8 cellular contexts compared by ENCODE assay signal in genomic region chr4:103198111-103198765, GRCh38. TPM values are rescaled to one million over a fixed set of nuclear protein-coding genes. Genes with fewer than 3 reads are reported as not detected.
DNase-seq lines count a peak whose midpoint lies in the region; ATAC-seq and TF ChIP-seq lines count a peak whose summit lies in the region.

Gene CENPE, minus strand, starts transcription at chr4:103198343. Its CDS starts 24 bp downstream, at chr4:103198319.

- peak; percentile 86 for ATAC-seq in CD4-positive, CD25-positive, alpha-beta regulatory T cell (ENCODE audit: low read depth in 2 of 2)
- peak; percentile 95 for ATAC-seq in GM19395 (IDR thresholded peaks at IDR 0.05; ENCODE audit: unreplicated experiment)
- ATAC-seq in HG03558 (IDR thresholded peaks at IDR 0.05; ENCODE audit: extremely low read depth, unreplicated experiment): peak; percentile 74
- ATAC-seq in lung (ENCODE audit: insufficient read depth, low FRiP score): peak; percentile 94

- H3K27ac ChIP-seq in CD4-positive, CD25-positive, alpha-beta regulatory T cell (ENCODE audit: insufficient read depth, low read length, poor library complexity, severe bottlenecking): peak within 1 kb of the TSS; percentile 85
- H3K27ac ChIP-seq in ectodermal cell (ENCODE audit: insufficient read depth, low read depth, low read length, poor library complexity, severe bottlenecking): peak within 1 kb of the TSS; percentile 9
- H3K27ac ChIP-seq in lung (ENCODE audit: low read depth in 1 of 2, low read length in 1 of 2): peak within 1 kb of the TSS in 1 of 2 donors; percentile 79

- peaks cover 13 to 27% (median 25%) of the 10 kb centered on the region in 4 donors for H3K4me1 Mint-ChIP-seq in CD4-positive, CD25-positive, alpha-beta regulatory T cell

- peaks cover 26% of the 10 kb centered on the region for H3K4me1 ChIP-seq in CD4-positive, CD25-positive, alpha-beta regulatory T cell (ENCODE audit: control insufficient read depth, insufficient read depth, low read length, poor library complexity, severe bottlenecking)
- H3K4me1 ChIP-seq in ectodermal cell (ENCODE audit: control insufficient read depth, insufficient read depth, low read length): peaks cover 15% of the 10 kb centered on the region
- H3K4me1 ChIP-seq in lung (ENCODE audit: control insufficient read depth in 2 of 2, insufficient read depth in 2 of 2, low read length in 2 of 2): peaks cover 0 to 2% of the 10 kb centered on the region in 2 donors

- peak within 1 kb of the TSS; percentile 98 to 100 (median 99) for H3K27ac Mint-ChIP-seq in CD4-positive, CD25-positive, alpha-beta regulatory T cell

- no peaks in the 10 kb centered on the region for H3K36me3 Mint-ChIP-seq in CD4-positive, CD25-positive, alpha-beta regulatory T cell

- WGBS in ectodermal cell, 2 experiments: 6% methylated on average over 44 of the region's 44 CpGs
- WGBS in lung, 2 donors: 0 to 1% methylated on average over 43 to 44 of the region's 44 CpGs

- peak within 1 kb of the TSS; percentile 94 to 99 (median 96) for H3K4me3 Mint-ChIP-seq in CD4-positive, CD25-positive, alpha-beta regulatory T cell

- peaks cover 0 to 1% (median 0%) of the 10 kb centered on the region in 7 donors for H3K9me3 Mint-ChIP-seq in CD4-positive, CD25-positive, alpha-beta regulatory T cell

- no peak for TF ChIP-seq CTCF in lung (IDR thresholded peaks at IDR 0.05; ENCODE audit: control extremely low read depth, extremely low read depth)

- peak; percentile 79 to 93 (median 91) for DNase-seq in CD4-positive, CD25-positive, alpha-beta regulatory T cell
- DNase-seq in NCI-H774 (lab: John Stamatoyannopoulos, UW) (peak; percentile 55), lung (ENCODE audit: low spot score) (peak; percentile 88)
- DNase-seq in activated CD4-positive, alpha-beta T cell treated with anti-CD3 and anti-CD28 coated beads, Interleukin-2, amount 50 U/mL, for 48 hours: peak; percentile 88 to 91
- DNase-seq in stimulated activated CD4-positive, alpha-beta T cell treated with anti-CD3 and anti-CD28 coated beads, TNF-alpha, amount 100 ng/mL, for 24 hours (ENCODE audit: low read depth in 3 of 3): peak; percentile 70 to 85 (median 72)

- peak within 1 kb of the TSS; percentile 94 for H3K4me3 ChIP-seq in CD4-positive, CD25-positive, alpha-beta regulatory T cell (ENCODE audit: low read depth, low read length)
- H3K4me3 ChIP-seq in ectodermal cell (ENCODE audit: insufficient read depth, low read depth, low read length) (peak within 1 kb of the TSS; percentile 64), lung (peak within 1 kb of the TSS; percentile 99)

- H3K27me3 Mint-ChIP-seq in CD4-positive, CD25-positive, alpha-beta regulatory T cell: peaks cover 8% of the 10 kb centered on the region

- H3K27me3 ChIP-seq in CD4-positive, CD25-positive, alpha-beta regulatory T cell (ENCODE audit: control insufficient read depth, insufficient read depth, low read length): peaks cover 4% of the 10 kb centered on the region
- H3K27me3 ChIP-seq in ectodermal cell (ENCODE audit: control insufficient read depth, insufficient read depth, low read length, poor library complexity, severe bottlenecking) (no peaks in the 10 kb centered on the region), lung (ENCODE audit: control insufficient read depth, insufficient read depth) (no peaks in the 10 kb centered on the region)

- no peaks in the 10 kb centered on the region for H3K36me3 ChIP-seq in CD4-positive, CD25-positive, alpha-beta regulatory T cell (ENCODE audit: control insufficient read depth, insufficient read depth, low read length)
- H3K36me3 ChIP-seq in ectodermal cell (ENCODE audit: control insufficient read depth, insufficient read depth, low read length) (peaks cover 16% of the 10 kb centered on the region), lung (ENCODE audit: control insufficient read depth in 2 of 2, insufficient read depth in 2 of 2, low read length in 2 of 2) (no peaks in the 10 kb centered on the region)

- H3K9me3 ChIP-seq in CD4-positive, CD25-positive, alpha-beta regulatory T cell (ENCODE audit: control insufficient read depth in 2 of 2, low read length in 2 of 2): no peaks in the 10 kb centered on the region
- H3K9me3 ChIP-seq in ectodermal cell (ENCODE audit: control insufficient read depth, low read length): no peaks in the 10 kb centered on the region
- H3K9me3 ChIP-seq in lung (ENCODE audit: control insufficient read depth in 2 of 2, insufficient read depth in 1 of 2, low read length in 1 of 2): no peaks in the 10 kb centered on the region

RNA-seq across cellular contexts. Expression of gene CENPE, which starts in this region (rescaled TPM):
- total RNA-seq in CD4-positive, CD25-positive, alpha-beta regulatory T cell: 17.7 TPM
- 1 to 10 TPM in 1 of 4 donors, under 1 TPM in 3; 0.46 to 1.8 (median 0.98) TPM for polyA plus RNA-seq in CD4-positive, CD25-positive, alpha-beta regulatory T cell
- 26.2 TPM for polyA plus RNA-seq in ectodermal cell (2013, experiment 1 of 4)
- polyA plus RNA-seq in ectodermal cell (2013, experiment 2 of 4): 24.3 TPM
- 31.2 TPM for polyA plus RNA-seq in ectodermal cell (2013, experiment 3 of 4)
- polyA plus RNA-seq in ectodermal cell (2013, experiment 4 of 4): 33.0 TPM
- 1 to 10 TPM; 1.3 to 6.5 TPM for total RNA-seq in lung
- under 1 TPM; 0.28 to 0.39 TPM for polyA plus RNA-seq in lung
